ENCODE assay signal across 1 cellular context in genomic region chr19:2438178-2438577, GRCh38.
TF ChIP-seq lines count a peak whose summit lies in the region.

No MANE protein-coding gene starts in this region.

TF ChIP-seq in IMR-90, 13 proteins besides CTCF, POLR2A, EP300 and RAD21 (continued from another document):
- no peak for TF ChIP-seq BHLHE40 (IDR thresholded peaks at IDR 0.05; ENCODE audit: low read depth, low read length)
- TF ChIP-seq CEBPB (IDR thresholded peaks at IDR 0.05; ENCODE audit: low read depth, low read length) = no peak
- no peak for TF ChIP-seq MAZ (IDR thresholded peaks at IDR 0.05; ENCODE audit: borderline replicate concordance, low read depth, low read length)
- TF ChIP-seq RFX5 (IDR thresholded peaks at IDR 0.05; ENCODE audit: low read depth, low read length) = no peak
- no peak for TF ChIP-seq MAFK (IDR thresholded peaks at IDR 0.05; ENCODE audit: low read depth, low read length)
- no peak for TF ChIP-seq SMC3 (IDR thresholded peaks at IDR 0.05; ENCODE audit: low read depth, low read length)
- no peak for TF ChIP-seq CHD1 (IDR thresholded peaks at IDR 0.05; ENCODE audit: low read depth, low read length)
- TF ChIP-seq FOS (IDR thresholded peaks at IDR 0.05; ENCODE audit: low read depth, low read length) = no peak
- no peak for TF ChIP-seq RCOR1 (IDR thresholded peaks at IDR 0.05; ENCODE audit: insufficient replicate concordance, low read length)
- no peak for TF ChIP-seq USF2 (IDR thresholded peaks at IDR 0.05; ENCODE audit: low read depth, low read length)
